Comparison of ENCODE assay signal across 22 cellular contexts in genomic region chr6:51968265-51968664, GRCh38.
DNase-seq lines count a peak whose midpoint lies in the region; ATAC-seq, FAIRE-seq and TF ChIP-seq lines count a peak whose summit lies in the region.
"Had no signal": no experiment of that assay in that cellular context is flagged by ENCODE, and none has a peak within 500 bp of the region (broad histone marks: within the 10 kb centered on the region; RNA-seq: fewer than 3 reads in every experiment).

No MANE protein-coding gene starts in this region.

- BruUV-seq in HepG2 (replicated peaks; lab: Mats Ljungman, UMichigan) (no TSS peak), IMR-90 (replicated peaks; lab: Mats Ljungman, UMichigan) (no TSS peak), K562 (replicated peaks; lab: Mats Ljungman, UMichigan) (no TSS peak)

- FAIRE-seq in HepG2 (lab: Jason Lieb, UNC) (no peak), K562 (lab: Jason Lieb, UNC) (no peak)
- FAIRE-seq: D721Med, GM12878, GM19239 had no signal

- no peak overlapping the region for H2AFZ ChIP-seq in HepG2 (ENCODE audit: low read length)
- H2AFZ ChIP-seq in IMR-90 (replicated peaks; ENCODE audit: low read length, poor library complexity): no peak overlapping the region
- H2AFZ ChIP-seq in K562 (ENCODE audit: low read depth, low read length): no peak overlapping the region
- H2AFZ ChIP-seq in trophoblast cell (ENCODE audit: insufficient read depth, low read length, poor library complexity): no peak overlapping the region
- H2AFZ ChIP-seq: GM23248 had no signal

- H3K27ac ChIP-seq in HepG2 (ENCODE audit: extremely low read length, insufficient read depth, low read length) (no peak overlapping the region), right lobe of liver (no peak overlapping the region), IMR-90 (ENCODE audit: insufficient read depth, low read length) (no peak overlapping the region), K562 (ENCODE audit: extremely low read depth, low read depth, low read length) (no peak overlapping the region), trophoblast cell (ENCODE audit: low read depth, low read length) (no peak overlapping the region)
- H3K27ac ChIP-seq: BLaER1, C4-2B, GM23248 had no signal

- in situ Hi-C loops in HepG2 (cut with HindIII; ENCODE audit: extremely low pct_ligation_motif_present, low pct_unique_long_range_greater_than_20kb) (no loop called here), IMR-90 (cut with MboI; ENCODE audit: low sequenced_read_pairs) (no loop called here), K562 (cut with MboI) (no loop called here)

- no peak overlapping the region for H4K5ac ChIP-seq in IMR-90 (ENCODE audit: low read depth, low read length)

- dilution Hi-C loops in IMR-90 (cut with HindIII; ENCODE audit: low sequenced_read_pairs, unreplicated experiment): no loop called here

- TF ChIP-seq CTCF in HepG2 (CRISPR knock-in tag; IDR thresholded peaks at IDR 0.05): no peak
- TF ChIP-seq CTCF in right lobe of liver (IDR thresholded peaks at IDR 0.05): no peak
- TF ChIP-seq CTCF in IMR-90 (conservative IDR thresholded peaks at IDR 0.05; ENCODE audit: low read depth, low read length): no peak
- no peak for TF ChIP-seq CTCF in K562 (IDR thresholded peaks at IDR 0.05 in 2 of 3, conservative IDR thresholded peaks at IDR 0.05 in 1 of 3; ENCODE audit: insufficient read depth in 2 of 3, low read depth in 1 of 3, low read length in 3 of 3)

- H3K4me2 ChIP-seq in HepG2 (ENCODE audit: low read depth, low read length): no peak overlapping the region
- H3K4me2 ChIP-seq in IMR-90 (ENCODE audit: low read depth, low read length): no peak overlapping the region
- no peak overlapping the region for H3K4me2 ChIP-seq in K562 (ENCODE audit: insufficient read depth, low read length)
- H3K4me2 ChIP-seq in trophoblast cell (ENCODE audit: low read length): no peak overlapping the region
- H3K4me2 ChIP-seq: BLaER1 had no signal

- no peak overlapping the region for H2BK20ac ChIP-seq in IMR-90 (ENCODE audit: low read depth, low read length)

- H2BK15ac ChIP-seq in IMR-90 (ENCODE audit: low read depth, low read length): no peak overlapping the region

- H3K4me1 ChIP-seq in HepG2 (ENCODE audit: insufficient read depth, low read length) (no peaks in the 10 kb centered on the region), right lobe of liver (peaks cover 0 to 6% (median 0%) of the 10 kb centered on the region in 4 donors), IMR-90 (ENCODE audit: control insufficient read depth, insufficient read depth, low read length) (no peaks in the 10 kb centered on the region), K562 (replicated peaks in 1 of 2; ENCODE audit: control insufficient read depth in 2 of 2, insufficient read depth in 2 of 2, low read length in 2 of 2) (no peaks in the 10 kb centered on the region), trophoblast cell (ENCODE audit: control insufficient read depth in 1 of 2, insufficient read depth in 2 of 2, low read length in 2 of 2) (peaks cover 0 to 5% of the 10 kb centered on the region in 2 experiments)
- H3K4me1 ChIP-seq: BLaER1 had no signal

- H4K20me1 ChIP-seq in HepG2 (ENCODE audit: insufficient read depth, low read length) (no peaks in the 10 kb centered on the region), IMR-90 (ENCODE audit: insufficient read depth, low read length) (no peaks in the 10 kb centered on the region), K562 (replicated peaks; ENCODE audit: control insufficient read depth, insufficient read depth, low read length) (no peaks in the 10 kb centered on the region)
- H4K20me1 ChIP-seq: BLaER1 had no signal

- no peak for TF ChIP-seq RAD21 in HepG2 (CRISPR knock-in tag; IDR thresholded peaks at IDR 0.05)
- TF ChIP-seq RAD21 in IMR-90 (IDR thresholded peaks at IDR 0.05; ENCODE audit: low read length): no peak
- TF ChIP-seq RAD21 in K562 (CRISPR knock-in tag; conservative IDR thresholded peaks at IDR 0.05 in 1 of 2, IDR thresholded peaks at IDR 0.05 in 1 of 2): no peak

- CTCF ChIA-PET in HepG2 (lab: Yijun Ruan, JAX; ENCODE audit: low intra/inter-chr PET ratio, low total read pairs): no interaction called here
- CTCF ChIA-PET in IMR-90 (lab: Yijun Ruan, JAX): interaction anchor here (0.7 kb wide), 1 partner anchor 8 kb away, joined by 3 read pairs; no protein-coding TSS in a partner anchor
- CTCF ChIA-PET in K562 (lab: Yijun Ruan, JAX; ENCODE audit: low intra/inter-chr PET ratio): no interaction called here

- H3K4me3 ChIP-seq in HepG2 (replicated peaks in 1 of 3; ENCODE audit: insufficient read depth in 1 of 3, low read depth in 2 of 3, low read length in 3 of 3) (no peak overlapping the region), right lobe of liver (no peak overlapping the region), IMR-90 (ENCODE audit: insufficient read depth, low read depth, low read length) (no peak overlapping the region), K562 (no peak overlapping the region), trophoblast cell (ENCODE audit: low read depth, low read length) (no peak overlapping the region)
- H3K4me3 ChIP-seq: BLaER1, GM12878, GM23248 had no signal

- POLR2A ChIA-PET in HepG2 (lab: Yijun Ruan, JAX) (no interaction called here), IMR-90 (lab: Charles Lee; ENCODE audit: unreplicated experiment) (no interaction called here), K562 (lab: Yijun Ruan, JAX) (no interaction called here)

- H4K91ac ChIP-seq in IMR-90 (ENCODE audit: insufficient read depth, low read depth, low read length) (no peak overlapping the region), trophoblast cell (ENCODE audit: low read depth, low read length) (no peak overlapping the region)

- TF ChIP-seq EP300 in HepG2 (IDR thresholded peaks at IDR 0.05; ENCODE audit: low read depth in 2 of 2, low read length in 2 of 2): no peak
- no peak for TF ChIP-seq EP300 in HepG2 (CRISPR knock-in tag; IDR thresholded peaks at IDR 0.05; ENCODE audit: borderline replicate concordance)
- no peak for TF ChIP-seq EP300 in K562 (IDR thresholded peaks at IDR 0.05; ENCODE audit: low read length)

- no peaks in the 10 kb centered on the region for H3K79me1 ChIP-seq in IMR-90 (ENCODE audit: low read depth in 1 of 2, low read length in 2 of 2)
- H3K79me1 ChIP-seq in trophoblast cell (ENCODE audit: low read length): no peaks in the 10 kb centered on the region

- H3K36me3 ChIP-seq in HepG2 (replicated peaks in 1 of 2; ENCODE audit: control insufficient read depth in 1 of 2, insufficient read depth in 2 of 2, low read length in 2 of 2): no peaks in the 10 kb centered on the region
- H3K36me3 ChIP-seq in right lobe of liver: no peaks in the 10 kb centered on the region
- no peaks in the 10 kb centered on the region for H3K36me3 ChIP-seq in IMR-90 (ENCODE audit: control insufficient read depth, insufficient read depth, low read length)
- H3K36me3 ChIP-seq in K562 (ENCODE audit: control insufficient read depth, insufficient read depth, low read length): no peaks in the 10 kb centered on the region
- no peaks in the 10 kb centered on the region for H3K36me3 ChIP-seq in trophoblast cell (ENCODE audit: control insufficient read depth in 1 of 2, insufficient read depth in 2 of 2, low read length in 2 of 2)
- H3K36me3 ChIP-seq: BLaER1 had no signal

- H3K27me3 ChIP-seq in HepG2 (ENCODE audit: control insufficient read depth in 1 of 2, insufficient read depth in 2 of 2, low read length in 2 of 2): no peaks in the 10 kb centered on the region
- no peaks in the 10 kb centered on the region for H3K27me3 ChIP-seq in right lobe of liver
- H3K27me3 ChIP-seq in IMR-90 (ENCODE audit: control insufficient read depth, insufficient read depth, low read length): no peaks in the 10 kb centered on the region
- H3K27me3 ChIP-seq in K562 (ENCODE audit: control insufficient read depth in 2 of 2, insufficient read depth in 2 of 2, low read length in 2 of 2): no peaks in the 10 kb centered on the region
- H3K27me3 ChIP-seq in trophoblast cell (ENCODE audit: insufficient read depth, low read length): no peaks in the 10 kb centered on the region
- H3K27me3 ChIP-seq: BLaER1 had no signal

- H2BK120ac ChIP-seq in IMR-90 (ENCODE audit: low read depth, low read length) (no peak overlapping the region), trophoblast cell (ENCODE audit: insufficient read depth, low read length, poor library complexity) (no peak overlapping the region)

- no peak overlapping the region for H2AK5ac ChIP-seq in IMR-90 (ENCODE audit: low read depth, low read length)
- H2AK5ac ChIP-seq in trophoblast cell (ENCODE audit: low read length): no peak overlapping the region

- no peak overlapping the region for H3K4ac ChIP-seq in IMR-90 (ENCODE audit: low read depth, low read length)
- no peak overlapping the region for H3K4ac ChIP-seq in trophoblast cell (ENCODE audit: low read depth, low read length)

- H3K23ac ChIP-seq in IMR-90 (ENCODE audit: low read depth, low read length): no peak overlapping the region
- H3K23ac ChIP-seq in trophoblast cell (ENCODE audit: low read length): no peak overlapping the region

- H3K79me2 ChIP-seq in HepG2 (ENCODE audit: insufficient read depth, low read length) (no peaks in the 10 kb centered on the region), K562 (ENCODE audit: control insufficient read depth, insufficient read depth, low read length) (no peaks in the 10 kb centered on the region), trophoblast cell (ENCODE audit: control insufficient read depth, insufficient read depth, low read length, poor library complexity) (no peaks in the 10 kb centered on the region)

- no peaks in the 10 kb centered on the region for H3K9me3 ChIP-seq in HepG2 (ENCODE audit: low read length)
- H3K9me3 ChIP-seq in right lobe of liver: no peaks in the 10 kb centered on the region
- H3K9me3 ChIP-seq in IMR-90 (ENCODE audit: control insufficient read depth, insufficient read depth, low read length): no peaks in the 10 kb centered on the region
- no peaks in the 10 kb centered on the region for H3K9me3 ChIP-seq in K562 (replicated peaks; ENCODE audit: control insufficient read depth, insufficient read depth, low read depth, low read length)
- H3K9me3 ChIP-seq in trophoblast cell (ENCODE audit: insufficient read depth, low read depth, low read length): no peaks in the 10 kb centered on the region
- H3K9me3 ChIP-seq: BLaER1 had no signal

- no peak overlapping the region for H2AK9ac ChIP-seq in IMR-90 (replicated peaks; ENCODE audit: low read depth, low read length, poor library complexity)

- intact Hi-C loops in HepG2 (cut with micrococcal nuclease; ENCODE audit: unreplicated experiment): no loop called here
- intact Hi-C loops in right lobe of liver (cut with DNase I): no loop called here
- intact Hi-C loops in IMR-90 (cut with micrococcal nuclease): no loop called here
- intact Hi-C loops in K562 (cut with micrococcal nuclease): no loop called here

- H2BK12ac ChIP-seq in trophoblast cell (ENCODE audit: low read length): peak overlapping the region; percentile 28

- no peak overlapping the region for H3K18ac ChIP-seq in IMR-90 (ENCODE audit: low read depth, low read length)
- no peak overlapping the region for H3K18ac ChIP-seq in trophoblast cell (ENCODE audit: low read length)

- H4K8ac ChIP-seq in IMR-90 (ENCODE audit: low read depth in 2 of 2, low read length in 2 of 2) (no peak overlapping the region), trophoblast cell (ENCODE audit: low read depth, low read length) (no peak overlapping the region)

- TF ChIP-seq POLR2A in HepG2 (IDR thresholded peaks at IDR 0.05; ENCODE audit: insufficient read depth in 1 of 2, low read depth in 2 of 2, low read length in 2 of 2): no peak
- no peak for TF ChIP-seq POLR2A in right lobe of liver (IDR thresholded peaks at IDR 0.05)
- no peak for TF ChIP-seq POLR2A in IMR-90 (IDR thresholded peaks at IDR 0.05; ENCODE audit: low read depth, low read length)
- TF ChIP-seq POLR2A in K562 (conservative IDR thresholded peaks at IDR 0.05): no peak

- 3% methylated on average over 2 of the region's 2 CpGs for WGBS in HepG2 (ENCODE audit: low lambda C conversion rate)
- WGBS in right lobe of liver (ENCODE audit: insufficient coverage, low coverage, low lambda C conversion rate, missing lambda C conversion rate): 89% methylated on average over 2 of the region's 2 CpGs
- WGBS in IMR-90 (ENCODE audit: extremely low coverage in 2 of 2, insufficient read length in 1 of 2), 2 experiments: no CpG with 5 or more reads among the region's 2 CpGs
- 4% methylated on average over 2 of the region's 2 CpGs for WGBS in K562 (ENCODE audit: insufficient coverage, low coverage, missing lambda C conversion rate)
- no CpG with 5 or more reads among the region's 2 CpGs for WGBS in trophoblast cell (ENCODE audit: extremely low coverage, insufficient coverage, insufficient read length)

- no peak overlapping the region for H3K56ac ChIP-seq in IMR-90 (ENCODE audit: extremely low read depth, insufficient read depth, low read length)

- ATAC-seq in HepG2 (no peak), right lobe of liver (no peak), IMR-90 (ENCODE audit: low read depth) (no peak), K562 (no peak), HG02973 (IDR thresholded peaks at IDR 0.05; ENCODE audit: unreplicated experiment) (no peak)
- ATAC-seq: CD8-positive, alpha-beta T cell; GM12878; HCT116 had no signal

- no peaks in the 10 kb centered on the region for H3K9me1 ChIP-seq in IMR-90 (ENCODE audit: insufficient read depth, low read length)
- H3K9me1 ChIP-seq in K562 (ENCODE audit: control insufficient read depth, insufficient read depth, low read length): no peaks in the 10 kb centered on the region

- no peak for DNase-seq in HepG2 (ENCODE audit: low spot score)
- DNase-seq in right lobe of liver: no peak
- no peak for DNase-seq in IMR-90
- no peak for DNase-seq in K562 (ENCODE audit: extremely low read depth in 1 of 4, low spot score in 3 of 4)
- peak in 1 of 2 donors; percentile 56 for DNase-seq in trophoblast cell
- DNase-seq in NCI-H2171 treated with DMSO at 0.1 percent for 48 hours (lab: John Stamatoyannopoulos, UW): no peak
- DNase-seq in NCI-H2107 treated with DMSO at 0.1 percent for 48 hours (lab: John Stamatoyannopoulos, UW; ENCODE audit: unreplicated experiment): no peak
- DNase-seq: CD4-positive, CD25-positive, alpha-beta regulatory T cell; CD8-positive, alpha-beta T cell; DMS 273 treated with DMSO at 0.1 percent for 48 hours; DMS79; EL; GDM1; GM23248; H9 had no signal

- no peak overlapping the region for H4K12ac ChIP-seq in trophoblast cell (ENCODE audit: low read depth, low read length)

- H2BK5ac ChIP-seq in IMR-90 (ENCODE audit: low read depth, low read length, poor library complexity, severe bottlenecking): no peak overlapping the region
- no peak overlapping the region for H2BK5ac ChIP-seq in trophoblast cell (ENCODE audit: low read depth, low read length, poor library complexity)

- H3K9ac ChIP-seq in HepG2 (ENCODE audit: insufficient read depth, low read depth, low read length): no peak overlapping the region
- no peak overlapping the region for H3K9ac ChIP-seq in IMR-90 (ENCODE audit: low read depth, low read length)
- H3K9ac ChIP-seq in K562 (ENCODE audit: insufficient read depth in 1 of 2, low read depth in 2 of 2, low read length in 2 of 2): no peak overlapping the region
- no peak overlapping the region for H3K9ac ChIP-seq in trophoblast cell (ENCODE audit: low read length)
- H3K9ac ChIP-seq: BLaER1, GM23248 had no signal

- no peak overlapping the region for H3K14ac ChIP-seq in IMR-90 (replicated peaks; ENCODE audit: low read depth, low read length)
- no peak overlapping the region for H3K14ac ChIP-seq in trophoblast cell (ENCODE audit: low read length)

Comparison
In these comparisons a context has a peak if more than half of its experiments do, and no peak if none do; other contexts are left out.
1. Of the 241 proteins assayed by ChIP-seq in both HepG2 and K562: peak only in HepG2: none; only in K562: MAFG; in both: MAFF and MAFK; in neither: 238.